8 cellular contexts compared by ENCODE assay signal in the genomic region with DNA sequence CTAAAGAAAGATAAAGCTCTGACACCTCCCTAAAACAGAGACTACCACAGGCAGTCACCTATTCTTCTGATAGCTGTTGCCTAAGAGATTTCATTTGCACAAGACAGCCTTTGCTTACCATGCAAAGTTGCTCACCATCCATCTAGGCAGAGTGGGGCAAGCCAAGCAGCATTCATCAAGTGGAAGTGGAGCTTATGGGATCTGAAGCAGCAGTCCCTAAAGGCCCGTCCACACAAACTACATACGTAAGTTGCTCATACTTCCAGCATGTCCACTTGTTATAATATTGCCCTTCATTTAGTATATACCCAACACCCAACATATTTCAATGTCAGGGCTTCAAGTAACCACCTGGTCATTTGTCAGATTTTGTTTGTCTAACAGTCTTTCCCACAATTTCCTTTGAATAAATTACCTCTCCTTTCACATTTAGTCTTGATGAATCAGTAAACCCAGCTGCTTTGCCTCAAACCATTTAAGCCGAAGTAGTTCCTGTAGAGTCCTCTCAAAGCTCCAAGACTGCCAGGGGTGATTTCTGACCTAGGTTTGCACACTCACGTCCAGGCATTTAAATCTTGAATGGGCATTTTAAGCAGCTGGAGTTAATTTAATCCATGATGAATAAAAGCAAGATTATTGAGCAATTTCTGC.
DNase-seq lines count a peak whose midpoint lies in the region; ATAC-seq, FAIRE-seq and TF ChIP-seq lines count a peak whose summit lies in the region.

No MANE protein-coding gene starts in this region.

- no peak overlapping the region for H2BK15ac ChIP-seq in mesendoderm (replicated peaks; ENCODE audit: low read depth)

- peak; percentile 56 for DNase-seq in EL
- DNase-seq in choroid plexus epithelial cell (ENCODE audit: low read depth), result peak; percentile 22
- DNase-seq in mesendoderm, result peak; percentile 66
- DNase-seq in small intestine, result no peak
- DNase-seq in activated CD4-positive, CD25-positive, alpha-beta regulatory T cell (lab: John Stamatoyannopoulos, UW), result no peak
- no peak for DNase-seq in NAMALWA (ENCODE audit: low spot score)

- H3K79me2 ChIP-seq in mesendoderm (ENCODE audit: control insufficient read depth, insufficient read depth, low read length), result no peaks in the 10 kb centered on the region

- H3K4ac ChIP-seq in mesendoderm (ENCODE audit: low read depth, low read length), result no peak overlapping the region

- H3K56ac ChIP-seq in mesendoderm (ENCODE audit: low read length), result no peak overlapping the region

- no peak for TF ChIP-seq CTCF in choroid plexus epithelial cell (conservative IDR thresholded peaks at IDR 0.05; ENCODE audit: low read depth, low read length)

- no CpG with 5 or more reads among the region's 4 CpGs for WGBS in mesendoderm (ENCODE audit: extremely low coverage, insufficient coverage, low lambda C conversion rate)
- WGBS in small intestine, 3 donors, result 59 to 78% (median 71%) methylated on average over 4 of the region's 4 CpGs

- no peaks in the 10 kb centered on the region for H3K79me1 ChIP-seq in mesendoderm (ENCODE audit: low read length)

- no peak overlapping the region for H2BK120ac ChIP-seq in mesendoderm (ENCODE audit: low read depth, low read length)

- no peak overlapping the region for H3K23ac ChIP-seq in mesendoderm (ENCODE audit: low read length)

- no peak for ATAC-seq in GM18520 (IDR thresholded peaks at IDR 0.05; ENCODE audit: unreplicated experiment)

- no peak for FAIRE-seq in small intestine (lab: Jason Lieb, UNC)

- H2BK5ac ChIP-seq in mesendoderm (ENCODE audit: low read length), result no peak overlapping the region

- no peak overlapping the region for H3K4me2 ChIP-seq in mesendoderm (ENCODE audit: low read length)

- H2AK5ac ChIP-seq in mesendoderm (ENCODE audit: low read length), result no peak overlapping the region

- no peak overlapping the region for H3K18ac ChIP-seq in mesendoderm (ENCODE audit: low read length)

- H3K27me3 ChIP-seq in HUES48 (ENCODE audit: control insufficient read depth, insufficient read depth, low read length) (no peaks in the 10 kb centered on the region), mesendoderm (ENCODE audit: insufficient read depth, low read length, poor library complexity) (no peaks in the 10 kb centered on the region), small intestine (ENCODE audit: control insufficient read depth in 2 of 2, insufficient read depth in 2 of 2, low read length in 2 of 2) (no peaks in the 10 kb centered on the region)

- no peak overlapping the region for H4K8ac ChIP-seq in mesendoderm (ENCODE audit: low read depth, low read length)

- H3K27ac ChIP-seq in HUES48 (ENCODE audit: low read depth, low read length), result peak overlapping the region; percentile 56
- H3K27ac ChIP-seq in mesendoderm (ENCODE audit: low read depth, low read length), result no peak overlapping the region
- H3K27ac ChIP-seq in small intestine (ENCODE audit: low read depth in 1 of 2, low read length in 1 of 2), result no peak overlapping the region

- H3K9me3 ChIP-seq in HUES48 (ENCODE audit: control insufficient read depth, insufficient read depth, low read length) (no peaks in the 10 kb centered on the region), small intestine (ENCODE audit: control insufficient read depth, low read depth) (no peaks in the 10 kb centered on the region)

- H3K36me3 ChIP-seq in HUES48 (ENCODE audit: control insufficient read depth, insufficient read depth, low read length) (peaks cover 31% of the 10 kb centered on the region), mesendoderm (ENCODE audit: control insufficient read depth, insufficient read depth, low read length) (no peaks in the 10 kb centered on the region), small intestine (ENCODE audit: control insufficient read depth in 2 of 2, insufficient read depth in 2 of 2, low read length in 2 of 2) (peaks cover 0 to 3% of the 10 kb centered on the region in 2 donors)

- H4K5ac ChIP-seq in mesendoderm (ENCODE audit: low read length), result no peak overlapping the region

- H3K9ac ChIP-seq in HUES48 (ENCODE audit: low read depth, low read length) (no peak overlapping the region), mesendoderm (ENCODE audit: low read length) (no peak overlapping the region)

- H3K4me1 ChIP-seq in HUES48 (ENCODE audit: control insufficient read depth, insufficient read depth, low read length) (peaks cover 20% of the 10 kb centered on the region), mesendoderm (ENCODE audit: control insufficient read depth, low read depth, low read length) (no peaks in the 10 kb centered on the region), small intestine (ENCODE audit: control insufficient read depth in 2 of 2, insufficient read depth in 1 of 2, low read depth in 1 of 2, low read length in 1 of 2) (no peaks in the 10 kb centered on the region)

- H3K4me3 ChIP-seq in HUES48 (ENCODE audit: low read depth, low read length) (no peak overlapping the region), choroid plexus epithelial cell (ENCODE audit: low read depth, low read length) (no peak overlapping the region), mesendoderm (ENCODE audit: low read length) (no peak overlapping the region), small intestine (ENCODE audit: low read depth in 1 of 2, low read length in 2 of 2) (no peak overlapping the region)

Comparison
In these comparisons a context has a peak if more than half of its experiments do, and no peak if none do; other contexts are left out.
1. DNase-seq: peak in EL (single experiment), choroid plexus epithelial cell (single experiment) and mesendoderm (single experiment); none in small intestine (single experiment), activated CD4-positive, CD25-positive, alpha-beta regulatory T cell (0 of 4) and NAMALWA (single experiment).